ENCODE assay signal across 23 cellular contexts in the genomic region with DNA sequence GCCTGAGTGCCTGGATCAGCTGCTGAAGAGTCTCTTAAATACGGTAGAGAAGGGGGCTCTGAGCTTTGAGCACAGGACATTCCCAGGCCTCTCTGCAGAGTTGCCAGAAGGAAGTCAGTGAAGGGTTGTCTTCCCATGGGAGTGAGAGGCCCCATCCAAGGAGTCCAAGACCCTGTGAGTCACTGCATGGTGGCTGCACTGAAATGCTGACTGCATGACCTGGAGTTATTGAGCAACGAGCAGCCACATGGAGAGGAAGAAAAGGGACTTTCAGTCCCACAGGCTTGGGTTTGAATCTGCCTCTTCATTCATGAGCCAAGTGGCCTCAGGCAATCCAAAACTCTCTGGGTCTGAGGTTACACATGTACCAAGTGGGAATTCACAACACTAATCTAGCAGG.
DNase-seq lines count a peak whose midpoint lies in the region; ATAC-seq, FAIRE-seq and TF ChIP-seq lines count a peak whose summit lies in the region.
"Had no signal": no experiment of that assay in that cellular context is flagged by ENCODE, and none has a peak within 500 bp of the region (broad histone marks: within the 10 kb centered on the region; RNA-seq: fewer than 3 reads in every experiment).

No MANE protein-coding gene starts in this region.

- DNase-seq in Right ventricle myocardium superior: no peak
- DNase-seq in cardiac septum (ENCODE audit: low spot score): no peak
- peak; percentile 74 for DNase-seq in esophagus muscularis mucosa (ENCODE audit: extremely low spot score)
- DNase-seq in kidney: peak; percentile 87
- DNase-seq in NCI-H187 treated with DMSO at 0.1 percent for 48 hours (lab: John Stamatoyannopoulos, UW): no peak
- no peak for DNase-seq in NCI-H524 treated with DMSO at 0.1 percent for 48 hours (lab: John Stamatoyannopoulos, UW)
- DNase-seq in NCI-H1694 (lab: John Stamatoyannopoulos, UW): no peak
- DNase-seq: activated CD8-positive, alpha-beta memory T cell treated with anti-CD3 and anti-CD28 coated beads, Interleukin-2, amount 50 U/mL, for 48 hours; activated effector memory CD4-positive, alpha-beta T cell treated with anti-CD3 and anti-CD28 coated beads, Interleukin-2, amount 50 U/mL, for 16 hours; Caco-2; HFFc6; left lung; NCI-H2227 treated with DMSO at 0.1 percent for 48 hours; NCI-H774; SJCRH30; stimulated activated CD4-positive, alpha-beta T cell treated with anti-CD3 and anti-CD28 coated beads, Interleukin-15, amount 100 ng/mL, for 24 hours had no signal

- TF ChIP-seq CTCF in esophagus muscularis mucosa (IDR thresholded peaks at IDR 0.05): no peak
- no peak for TF ChIP-seq CTCF in kidney (IDR thresholded peaks at IDR 0.05; ENCODE audit: borderline replicate concordance, extremely low read depth, insufficient read depth)

- H3K36me3 ChIP-seq in esophagus muscularis mucosa: no peaks in the 10 kb centered on the region
- no peaks in the 10 kb centered on the region for H3K36me3 ChIP-seq in kidney (ENCODE audit: control insufficient read depth in 1 of 2, insufficient read depth in 2 of 2, low read length in 2 of 2)
- H3K36me3 ChIP-seq: BLaER1, left lung, SJCRH30, suprapubic skin, vagina had no signal

- FAIRE-seq in kidney (lab: Jason Lieb, UNC): no peak
- FAIRE-seq: A204.1, endothelial cell of umbilical vein, HepG2 had no signal

- no peaks in the 10 kb centered on the region for H3K9me3 ChIP-seq in esophagus muscularis mucosa
- no peaks in the 10 kb centered on the region for H3K9me3 ChIP-seq in kidney (ENCODE audit: control insufficient read depth in 1 of 2, low read length in 2 of 2)
- H3K9me3 ChIP-seq: Caco-2, left lung, SJCRH30, suprapubic skin, vagina had no signal

- H3K4me1 ChIP-seq in esophagus muscularis mucosa (no peaks in the 10 kb centered on the region), kidney (ENCODE audit: control insufficient read depth in 1 of 2, insufficient read depth in 1 of 2, low read depth in 1 of 2, low read length in 2 of 2) (peaks cover 0 to 2% of the 10 kb centered on the region in 2 donors)
- H3K4me1 ChIP-seq: BLaER1, Caco-2, left lung, SJCRH30, suprapubic skin, vagina had no signal

- no peak for TF ChIP-seq POLR2A in esophagus muscularis mucosa (IDR thresholded peaks at IDR 0.05; ENCODE audit: low read depth)

- H3K4me3 ChIP-seq in esophagus muscularis mucosa (no peak overlapping the region), kidney (ENCODE audit: low read length in 2 of 2) (no peak overlapping the region)
- H3K4me3 ChIP-seq: BLaER1, left lung, SJCRH30, suprapubic skin, vagina had no signal

- no peak for TF ChIP-seq EP300 in esophagus muscularis mucosa (IDR thresholded peaks at IDR 0.05)

- H3K27me3 ChIP-seq in esophagus muscularis mucosa: no peaks in the 10 kb centered on the region
- H3K27me3 ChIP-seq: BLaER1, left lung, suprapubic skin, vagina had no signal

- WGBS in esophagus muscularis mucosa: 68% methylated on average over 2 of the region's 2 CpGs

- ATAC-seq in Right ventricle myocardium superior (ENCODE audit: poor library complexity): peak; percentile 82
- no peak for ATAC-seq in GM18861 (IDR thresholded peaks at IDR 0.05; ENCODE audit: unreplicated experiment)
- ATAC-seq: HepG2, left lung had no signal

- intact Hi-C loops in Right ventricle myocardium superior (cut with DNase I): no loop called here
- intact Hi-C loops in cardiac septum (cut with DNase I): no loop called here
- intact Hi-C loops in esophagus muscularis mucosa (cut with DNase I): no loop called here
- intact Hi-C loops in kidney (cut with DNase I): no loop called here

- H3K27ac ChIP-seq in esophagus muscularis mucosa (replicated peaks in 1 of 4) (no peak overlapping the region), kidney (ENCODE audit: low read depth in 2 of 2, low read length in 2 of 2) (no peak overlapping the region)
- H3K27ac ChIP-seq: BLaER1, left lung, SJCRH30, suprapubic skin, vagina had no signal

- H3K9ac ChIP-seq in kidney (ENCODE audit: low read length in 2 of 2): no peak overlapping the region
- H3K9ac ChIP-seq: BLaER1 had no signal

Comparison
In these comparisons a context has a peak if more than half of its experiments do, and no peak if none do; other contexts are left out.
1. DNase-seq: peak in esophagus muscularis mucosa (single experiment) and kidney (single experiment); none in Right ventricle myocardium superior (single experiment), cardiac septum (single experiment), NCI-H187 treated with DMSO at 0.1 percent for 48 hours (single experiment), NCI-H524 treated with DMSO at 0.1 percent for 48 hours (single experiment) and NCI-H1694 (single experiment).